In genomic region chr5:3104446-3105047, GRCh38 we compare ENCODE assay signal across 14 cellular contexts.
DNase-seq lines count a peak whose midpoint lies in the region; ATAC-seq and TF ChIP-seq lines count a peak whose summit lies in the region.
"Had no signal": no experiment of that assay in that cellular context is flagged by ENCODE, and none has a peak within 500 bp of the region (broad histone marks: within the 10 kb centered on the region; RNA-seq: fewer than 3 reads in every experiment).

No MANE protein-coding gene starts in this region.

- H3K27ac ChIP-seq in HUES6 (ENCODE audit: low read depth, low read length) = peak overlapping the region; percentile 72; the same call in 1 of the 2 replicates
- H3K27ac ChIP-seq: KMS-11 had no signal

- H3K36me3 Mint-ChIP-seq in Caco-2 (ENCODE audit: insufficient read depth, unreplicated experiment) (no peaks in the 10 kb centered on the region), endothelial cell (ENCODE audit: low read depth, unreplicated experiment) (no peaks in the 10 kb centered on the region)
- H3K36me3 Mint-ChIP-seq: CD14-positive monocyte had no signal

- peak overlapping the region; percentile 10 for H3K4me3 Mint-ChIP-seq in Caco-2 (ENCODE audit: unreplicated experiment)
- peak overlapping the region; percentile 7 for H3K4me3 Mint-ChIP-seq in endothelial cell (ENCODE audit: unreplicated experiment)

- H3K4me1 Mint-ChIP-seq in Caco-2 (ENCODE audit: low read depth, unreplicated experiment) = no peaks in the 10 kb centered on the region
- H3K4me1 Mint-ChIP-seq in endothelial cell (ENCODE audit: unreplicated experiment) = peaks cover 6% of the 10 kb centered on the region
- H3K4me1 Mint-ChIP-seq: CD14-positive monocyte had no signal

- H3K27me3 ChIP-seq in Caco-2 (replicated peaks; ENCODE audit: control insufficient read depth, insufficient read depth, low read length) (no peaks in the 10 kb centered on the region), HUES6 (ENCODE audit: control insufficient read depth, insufficient read depth, low read length) (peaks cover 12% of the 10 kb centered on the region; the same call in 1 of the 2 replicates), neuron (ENCODE audit: insufficient read depth, low read length) (no peaks in the 10 kb centered on the region)

- BruUV-seq in Caco-2 (replicated peaks; lab: Mats Ljungman, UMichigan) = no TSS peak

- TF ChIP-seq CTCF in Caco-2 (IDR thresholded peaks at IDR 0.05; ENCODE audit: insufficient read depth in 1 of 2, low read depth in 1 of 2, low read length in 1 of 2, severe bottlenecking in 1 of 2, unreplicated experiment in 1 of 2) = no peak
- no peak for TF ChIP-seq CTCF in endothelial cell (IDR thresholded peaks at IDR 0.05; ENCODE audit: unreplicated experiment)
- TF ChIP-seq CTCF in GM10266 (IDR thresholded peaks at IDR 0.05; ENCODE audit: control insufficient read depth, insufficient read depth, low read depth, missing control alignments) = no peak

- intact Hi-C loops in Caco-2 (cut with micrococcal nuclease; ENCODE audit: unreplicated experiment) = no loop called here

- DNase-seq in Caco-2 (no peak), endothelial cell (ENCODE audit: low spot score) (no peak), GM10266 (ENCODE audit: extremely low spot score) (no peak), NCI-H1694 (lab: John Stamatoyannopoulos, UW) (no peak)
- DNase-seq: EL, NCI-H1048, NCI-H1436 treated with DMSO at 0.1 percent for 48 hours, NCI-H524 treated with DMSO at 0.1 percent for 48 hours had no signal

- H2AFZ ChIP-seq in neuron (ENCODE audit: low read depth, low read length) = peak overlapping the region; percentile 13

- ATAC-seq in GM21529 (IDR thresholded peaks at IDR 0.05; ENCODE audit: unreplicated experiment) = no peak
- ATAC-seq: Panc1 had no signal

- H3K9me3 ChIP-seq in Caco-2 (no peaks in the 10 kb centered on the region), HUES6 (ENCODE audit: control insufficient read depth, insufficient read depth, low read depth, low read length) (no peaks in the 10 kb centered on the region), neuron (ENCODE audit: low read length) (no peaks in the 10 kb centered on the region)

- H3K27ac Mint-ChIP-seq in Caco-2 (ENCODE audit: unreplicated experiment) (no peak overlapping the region), endothelial cell (ENCODE audit: unreplicated experiment) (no peak overlapping the region)
- H3K27ac Mint-ChIP-seq: CD14-positive monocyte had no signal

- H3K36me3 ChIP-seq in Caco-2 (ENCODE audit: control insufficient read depth, insufficient read depth, low read length) (no peaks in the 10 kb centered on the region), HUES6 (ENCODE audit: control insufficient read depth, insufficient read depth, low read length) (no peaks in the 10 kb centered on the region), neuron (ENCODE audit: insufficient read depth, low read length) (no peaks in the 10 kb centered on the region)

- peak overlapping the region; percentile 55 for H3K9ac ChIP-seq in HUES6 (ENCODE audit: low read length)
- H3K9ac ChIP-seq: KMS-11 had no signal

- H3K9me3 Mint-ChIP-seq in Caco-2 (ENCODE audit: unreplicated experiment) (no peaks in the 10 kb centered on the region), endothelial cell (ENCODE audit: unreplicated experiment) (peaks cover 6% of the 10 kb centered on the region)

- POLR2A ChIA-PET in Caco-2 (lab: Charles Lee) = no interaction called here

- CTCF ChIA-PET in Caco-2 (lab: Charles Lee) = no interaction called here

- H3K4me3 ChIP-seq in Caco-2 (ENCODE audit: low read depth, low read length) (no peak overlapping the region), HUES6 (ENCODE audit: low read depth, low read length) (peak overlapping the region; percentile 29), neuron (ENCODE audit: low read length) (no peak overlapping the region)

- H3K27me3 Mint-ChIP-seq in Caco-2 (ENCODE audit: insufficient read depth, unreplicated experiment) = no peaks in the 10 kb centered on the region
- no peaks in the 10 kb centered on the region for H3K27me3 Mint-ChIP-seq in endothelial cell (ENCODE audit: unreplicated experiment)

- no peaks in the 10 kb centered on the region for H3K4me1 ChIP-seq in Caco-2
- peaks cover 81% of the 10 kb centered on the region for H3K4me1 ChIP-seq in HUES6 (ENCODE audit: control insufficient read depth, insufficient read depth, low read length)
- H3K4me1 ChIP-seq in neuron (ENCODE audit: insufficient read depth, low read length) = peaks cover 39% of the 10 kb centered on the region
